23 cellular contexts compared by ENCODE assay signal in genomic region chr14:75457648-75458165, GRCh38. TPM values are rescaled to one million over a fixed set of nuclear protein-coding genes. Genes with fewer than 3 reads are reported as not detected.
A peak's percentile ranks its signal among the peaks of the same experiment; 100 is the strongest.
DNase-seq lines count a peak whose midpoint lies in the region; ATAC-seq and TF ChIP-seq lines count a peak whose summit lies in the region.
"Had no signal": no experiment of that assay in that cellular context is flagged by ENCODE, and none has a peak within 500 bp of the region (broad histone marks: within the 10 kb centered on the region; RNA-seq: fewer than 3 reads in every experiment).

No MANE protein-coding gene starts in this region.

- H3K79me2 ChIP-seq in Loucy (ENCODE audit: insufficient read depth, low read length), result peaks cover 43% of the 10 kb centered on the region; the same call in 1 of the 2 replicates

- H3K27ac Mint-ChIP-seq in Caco-2 (ENCODE audit: unreplicated experiment), result peak overlapping the region; percentile 38
- H3K27ac Mint-ChIP-seq: activated naive CD4-positive, alpha-beta T cell treated with anti-CD3 and anti-CD28 coated beads, Interleukin-2, amount 10 ng/mL, durations not matched to agents 7 days and 5 days; memory B cell; T-cell had no signal

- no peak overlapping the region for H3K4me2 ChIP-seq in Loucy (ENCODE audit: low read depth, low read length, poor library complexity, severe bottlenecking)

- no peaks in the 10 kb centered on the region for H3K27me3 Mint-ChIP-seq in Caco-2 (ENCODE audit: insufficient read depth, unreplicated experiment)
- H3K27me3 Mint-ChIP-seq: activated naive CD4-positive, alpha-beta T cell treated with anti-CD3 and anti-CD28 coated beads, Interleukin-2, amount 10 ng/mL, durations not matched to agents 7 days and 5 days; memory B cell; naive thymus-derived CD4-positive, alpha-beta T cell had no signal

- TF ChIP-seq POLR2A in gastroesophageal sphincter (IDR thresholded peaks at IDR 0.05), result no peak

- H3K4me3 ChIP-seq in Caco-2 (ENCODE audit: low read depth, low read length) (no peak overlapping the region), Loucy (ENCODE audit: low read length, poor library complexity, severe bottlenecking) (no peak overlapping the region), gastroesophageal sphincter (no peak overlapping the region), neutrophil (ENCODE audit: low read depth in 1 of 2, low read length in 1 of 2) (peak overlapping the region in 1 of 2 experiments; percentile 48)
- H3K4me3 ChIP-seq: SJSA1, vagina had no signal

- H4K20me1 ChIP-seq in Loucy (ENCODE audit: insufficient read depth, low read length, poor library complexity, severe bottlenecking), result no peaks in the 10 kb centered on the region

- H3K4me1 ChIP-seq in Caco-2, result peaks cover 34% of the 10 kb centered on the region
- H3K4me1 ChIP-seq in Loucy (ENCODE audit: insufficient read depth, low read length, poor library complexity, severe bottlenecking), result peaks cover 88% of the 10 kb centered on the region
- peaks cover 10 to 95% (median 64%) of the 10 kb centered on the region in 3 donors for H3K4me1 ChIP-seq in gastroesophageal sphincter
- peaks cover 89 to 100% of the 10 kb centered on the region in 2 experiments for H3K4me1 ChIP-seq in neutrophil (ENCODE audit: control insufficient read depth in 1 of 2, insufficient read depth in 1 of 2, low read depth in 1 of 2, low read length in 1 of 2)
- H3K4me1 ChIP-seq: BE2C had no signal

- H3K4me1 Mint-ChIP-seq in Caco-2 (ENCODE audit: low read depth, unreplicated experiment), result peaks cover 26% of the 10 kb centered on the region

- H3K27me3 ChIP-seq in Caco-2 (replicated peaks; ENCODE audit: control insufficient read depth, insufficient read depth, low read length) (no peaks in the 10 kb centered on the region), Loucy (ENCODE audit: insufficient read depth, low read length, poor library complexity, severe bottlenecking) (no peaks in the 10 kb centered on the region), gastroesophageal sphincter (no peaks in the 10 kb centered on the region), neutrophil (no peaks in the 10 kb centered on the region)
- H3K27me3 ChIP-seq: BE2C, SJSA1, vagina had no signal

- H3K9me2 ChIP-seq in Loucy (replicated peaks; ENCODE audit: low read depth, low read length), result no peaks in the 10 kb centered on the region

- H3K27ac ChIP-seq in gastroesophageal sphincter, result peak overlapping the region in 3 of 4 donors; percentile 15 to 83 (median 82)
- H3K27ac ChIP-seq in neutrophil, result peak overlapping the region; percentile 94
- H3K27ac ChIP-seq: SJSA1 had no signal

- ATAC-seq in gastroesophageal sphincter (no peak), GM18873 (IDR thresholded peaks at IDR 0.05; ENCODE audit: low FRiP score, unreplicated experiment) (no peak), GM21367 (IDR thresholded peaks at IDR 0.05; ENCODE audit: unreplicated experiment) (no peak), HG02870 (IDR thresholded peaks at IDR 0.05; ENCODE audit: unreplicated experiment) (no peak), GM19035 (IDR thresholded peaks at IDR 0.05; ENCODE audit: unreplicated experiment) (no peak)
- ATAC-seq: naive thymus-derived CD4-positive, alpha-beta T cell; T-cell had no signal

- no peak for TF ChIP-seq CTCF in Caco-2 (IDR thresholded peaks at IDR 0.05; ENCODE audit: insufficient read depth in 1 of 2, low read depth in 1 of 2, low read length in 1 of 2, severe bottlenecking in 1 of 2, unreplicated experiment in 1 of 2)
- TF ChIP-seq CTCF in Loucy (conservative IDR thresholded peaks at IDR 0.05; ENCODE audit: low read length), result no peak
- no peak for TF ChIP-seq CTCF in gastroesophageal sphincter (IDR thresholded peaks at IDR 0.05)
- TF ChIP-seq CTCF in neutrophil (IDR thresholded peaks at IDR 0.05), result no peak

- POLR2A ChIA-PET in Caco-2 (lab: Charles Lee), result no interaction called here

- H3K9me3 ChIP-seq in Caco-2 (no peaks in the 10 kb centered on the region), Loucy (ENCODE audit: insufficient read depth, low read depth, low read length) (no peaks in the 10 kb centered on the region), gastroesophageal sphincter (no peaks in the 10 kb centered on the region), neutrophil (no peaks in the 10 kb centered on the region)
- H3K9me3 ChIP-seq: BE2C, SJSA1, vagina had no signal

- peak overlapping the region; percentile 77 for H3K9ac ChIP-seq in Loucy (ENCODE audit: low read depth, low read length, poor library complexity, severe bottlenecking)

- H3K36me3 Mint-ChIP-seq in Caco-2 (ENCODE audit: insufficient read depth, unreplicated experiment), result peaks cover 88% of the 10 kb centered on the region
- H3K36me3 Mint-ChIP-seq: activated naive CD4-positive, alpha-beta T cell treated with anti-CD3 and anti-CD28 coated beads, Interleukin-2, amount 10 ng/mL, durations not matched to agents 7 days and 5 days; naive thymus-derived CD4-positive, alpha-beta T cell had no signal

- no peak overlapping the region for H3K4me3 Mint-ChIP-seq in Caco-2 (ENCODE audit: unreplicated experiment)
- H3K4me3 Mint-ChIP-seq: activated naive CD4-positive, alpha-beta T cell treated with anti-CD3 and anti-CD28 coated beads, Interleukin-2, amount 10 ng/mL, durations not matched to agents 7 days and 5 days; memory B cell; naive thymus-derived CD4-positive, alpha-beta T cell; T-cell had no signal

- CTCF ChIA-PET in Caco-2 (lab: Charles Lee), result no interaction called here

- DNase-seq in Caco-2, result no peak
- DNase-seq: activated CD4-positive, alpha-beta T cell treated with anti-CD3 and anti-CD28 coated beads for 4 hours; activated naive CD4-positive, alpha-beta T cell treated with anti-CD3 and anti-CD28 coated beads, Interleukin-2, amount 10 ng/mL, durations not matched to agents 7 days and 5 days; activated T-cell treated with anti-CD3 and anti-CD28 coated beads, Interleukin-2, amount 50 U/mL, for 48 hours; amniotic stem cell; BE2C; GDM1; Kasumi-1; naive thymus-derived CD4-positive, alpha-beta T cell; NCI-H1694 treated with DMSO at 0.1 percent for 48 hours; NCI-H2171; NCI-H524; T-cell had no signal

- no peak for TF ChIP-seq EP300 in gastroesophageal sphincter (IDR thresholded peaks at IDR 0.05)

- BruUV-seq in Caco-2 (replicated peaks; lab: Mats Ljungman, UMichigan), result no TSS peak

- no peak overlapping the region for H2AFZ ChIP-seq in Loucy (ENCODE audit: low read length)

- WGBS in gastroesophageal sphincter (ENCODE audit: low coverage in 1 of 2), 2 donors, result 79 to 81% methylated on average over 9 of the region's 10 CpGs

- intact Hi-C loops in Caco-2 (cut with micrococcal nuclease; ENCODE audit: unreplicated experiment), result no loop called here

- no peaks in the 10 kb centered on the region for H3K9me3 Mint-ChIP-seq in Caco-2 (ENCODE audit: unreplicated experiment)
- H3K9me3 Mint-ChIP-seq: activated naive CD4-positive, alpha-beta T cell treated with anti-CD3 and anti-CD28 coated beads, Interleukin-2, amount 10 ng/mL, durations not matched to agents 7 days and 5 days; memory B cell; naive thymus-derived CD4-positive, alpha-beta T cell; T-cell had no signal

- 0 out of 2 replicates have a peak, but pooled peaks cover 4% of the 10 kb centered on the region for H3F3A ChIP-seq in Loucy (ENCODE audit: low read depth)

- H3K36me3 ChIP-seq in Caco-2 (ENCODE audit: control insufficient read depth, insufficient read depth, low read length) (no peaks in the 10 kb centered on the region; the same call in 1 of the 2 replicates), Loucy (ENCODE audit: insufficient read depth, low read length) (peaks cover 11% of the 10 kb centered on the region; the same call in 1 of the 2 replicates), gastroesophageal sphincter (peaks cover 0 to 14% of the 10 kb centered on the region in 2 donors), neutrophil (peaks cover 28% of the 10 kb centered on the region)
- H3K36me3 ChIP-seq: BE2C, vagina had no signal

RNA-seq across cellular contexts. Expression of gene JDP2, which starts 29.9 kb away (rescaled TPM):
- total RNA-seq in Caco-2 (2022) (95.7 TPM in 2 replicates), gastroesophageal sphincter (10 to 100 TPM; 55.6 to 90.0 (median 70.8) TPM)
